ENCODE assay signal across 2 cellular contexts in the genomic region with DNA sequence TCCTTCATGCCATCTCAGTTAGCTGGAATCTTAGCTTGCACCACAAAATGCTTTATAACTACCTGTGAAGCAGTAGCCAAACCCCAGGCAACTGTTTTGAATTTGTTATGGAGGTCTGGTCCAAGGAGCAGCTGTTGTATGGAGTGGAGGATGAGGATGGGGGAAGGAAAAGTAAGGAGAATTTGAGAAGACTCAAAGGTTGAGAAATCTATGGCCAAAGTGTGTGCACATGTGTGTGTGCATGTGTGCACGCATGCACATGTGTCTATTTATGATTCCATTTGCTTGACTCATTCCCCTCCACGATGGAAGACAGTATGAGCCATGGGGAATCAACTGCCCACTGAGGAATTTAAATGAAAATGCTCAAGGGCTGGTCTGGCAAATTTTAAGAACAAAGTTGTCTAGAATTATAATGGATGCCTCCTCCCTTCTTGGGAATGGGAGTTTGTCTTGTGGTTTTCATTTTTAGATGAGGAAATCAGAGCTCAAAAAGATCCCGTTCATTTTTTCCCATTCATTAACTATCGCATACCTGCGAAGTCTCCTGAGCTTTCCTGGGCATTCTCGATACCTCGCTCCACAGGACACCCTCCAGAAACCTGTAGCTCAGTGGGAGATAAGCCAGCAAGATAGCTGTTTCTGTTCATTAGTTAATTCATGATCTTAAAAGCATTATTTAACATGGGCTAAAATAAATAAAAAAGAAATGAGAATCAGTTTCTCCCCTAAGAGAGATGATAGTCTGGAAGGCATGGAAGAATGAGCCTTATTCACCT.
A peak's percentile ranks its signal among the peaks of the same experiment; 100 is the strongest.
TF ChIP-seq lines count a peak whose summit lies in the region.

No MANE protein-coding gene starts in this region.

TF ChIP-seq in SK-N-SH, 30 proteins besides CTCF, POLR2A, EP300 and RAD21:
- TF ChIP-seq RFX5 (IDR thresholded peaks at IDR 0.05; ENCODE audit: low read length) (no peak), TCF12 (IDR thresholded peaks at IDR 0.05) (peak; percentile 10; the same call in 1 of the 2 replicates), POLR2AphosphoS5 (IDR thresholded peaks at IDR 0.05; ENCODE audit: low read depth, low read length) (no peak), GATA2 (CRISPR knock-in tag; IDR thresholded peaks at IDR 0.05) (no peak)
- TF ChIP-seq, protein P1, sequence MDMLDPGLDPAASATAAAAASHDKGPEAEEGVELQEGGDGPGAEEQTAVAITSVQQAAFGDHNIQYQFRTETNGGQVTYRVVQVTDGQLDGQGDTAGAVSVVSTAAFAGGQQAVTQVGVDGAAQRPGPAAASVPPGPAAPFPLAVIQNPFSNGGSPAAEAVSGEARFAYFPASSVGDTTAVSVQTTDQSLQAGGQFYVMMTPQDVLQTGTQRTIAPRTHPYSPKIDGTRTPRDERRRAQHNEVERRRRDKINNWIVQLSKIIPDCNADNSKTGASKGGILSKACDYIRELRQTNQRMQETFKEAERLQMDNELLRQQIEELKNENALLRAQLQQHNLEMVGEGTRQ (IDR thresholded peaks at IDR 0.05; ENCODE audit: borderline replicate concordance, low read depth, low read length) = no peak
TF ChIP-seq in SK-N-SH: peak in this region for 1.

TF ChIP-seq in endothelial cell of umbilical vein, 7 proteins besides CTCF, POLR2A, EP300 and RAD21:
- TF ChIP-seq JUN (IDR thresholded peaks at IDR 0.05; ENCODE audit: borderline replicate concordance, insufficient read depth, insufficient read length, low read depth) (no peak), EZH2 (IDR thresholded peaks at IDR 0.05; ENCODE audit: borderline replicate concordance, low read depth, low read length, severe bottlenecking) (no peak), MAX (IDR thresholded peaks at IDR 0.05; ENCODE audit: insufficient read depth, insufficient read length) (peak; percentile 44)
